ENCODE assay signal across 9 cellular contexts in genomic region chr20:37903317-37904007, GRCh38. TPM values are rescaled to one million over a fixed set of nuclear protein-coding genes. Genes with fewer than 3 reads are reported as not detected.
DNase-seq lines count a peak whose midpoint lies in the region; ATAC-seq, FAIRE-seq and TF ChIP-seq lines count a peak whose summit lies in the region.
"Had no signal": no experiment of that assay in that cellular context is flagged by ENCODE, and none has a peak within 500 bp of the region (broad histone marks: within the 10 kb centered on the region; RNA-seq: fewer than 3 reads in every experiment).

No MANE protein-coding gene starts in this region.

- ATAC-seq in HG03469 (IDR thresholded peaks at IDR 0.05; ENCODE audit: unreplicated experiment) = no peak

- WGBS in transverse colon (ENCODE audit: low coverage in 1 of 2), 2 donors = 47 to 89% methylated on average over 5 to 47 of the region's 67 CpGs

- H3K27me3 Mint-ChIP-seq in activated naive CD4-positive, alpha-beta T cell treated with anti-CD3 and anti-CD28 coated beads, Interleukin-2, amount 10 ng/mL, durations not matched to agents 7 days and 5 days = peaks cover 88% of the 10 kb centered on the region
- peaks cover 53% of the 10 kb centered on the region for H3K27me3 Mint-ChIP-seq in activated T-helper 2 cell treated with anti-CD3 and anti-CD28 coated beads, Interferon-gamma antibody, Interleukin-2, Interleukin-4, amounts not matched to agents 10 μg/mL and 5 μg/mL and 100 μg/mL, durations not matched to agents 14 hours and 24 hours and 36 hours (ENCODE audit: low read depth)

- H3K4me1 Mint-ChIP-seq in activated naive CD4-positive, alpha-beta T cell treated with anti-CD3 and anti-CD28 coated beads, Interleukin-2, amount 10 ng/mL, durations not matched to agents 7 days and 5 days = peaks cover 13% of the 10 kb centered on the region
- peaks cover 7% of the 10 kb centered on the region for H3K4me1 Mint-ChIP-seq in activated T-helper 2 cell treated with anti-CD3 and anti-CD28 coated beads, Interferon-gamma antibody, Interleukin-2, Interleukin-4, amounts not matched to agents 10 μg/mL and 5 μg/mL and 100 μg/mL, durations not matched to agents 14 hours and 24 hours and 36 hours (ENCODE audit: low read depth)

- H3K36me3 ChIP-seq in keratinocyte (ENCODE audit: control insufficient read depth in 2 of 2, extremely low read depth in 1 of 2, insufficient read depth in 2 of 2, low read length in 2 of 2) (no peaks in the 10 kb centered on the region), transverse colon (no peaks in the 10 kb centered on the region)

- no peak for FAIRE-seq in keratinocyte (lab: Jason Lieb, UNC)

- H3K4me3 ChIP-seq in keratinocyte (ENCODE audit: control insufficient read depth in 2 of 3, extremely low read depth in 1 of 3, insufficient read depth in 2 of 3, low read depth in 1 of 3, low read length in 3 of 3) (peak overlapping the region; percentile 34 to 44 (median 41)), transverse colon (peak overlapping the region in 3 of 4 donors; percentile 2 to 44 (median 36))

- H3K27ac ChIP-seq in keratinocyte (ENCODE audit: control insufficient read depth, insufficient read depth, low read length) (no peak overlapping the region), transverse colon (no peak overlapping the region)

- H3K27ac Mint-ChIP-seq in activated naive CD4-positive, alpha-beta T cell treated with anti-CD3 and anti-CD28 coated beads, Interleukin-2, amount 10 ng/mL, durations not matched to agents 7 days and 5 days = no peak overlapping the region
- no peak overlapping the region for H3K27ac Mint-ChIP-seq in activated T-helper 2 cell treated with anti-CD3 and anti-CD28 coated beads, Interferon-gamma antibody, Interleukin-2, Interleukin-4, amounts not matched to agents 10 μg/mL and 5 μg/mL and 100 μg/mL, durations not matched to agents 14 hours and 24 hours and 36 hours

- CTCF ChIA-PET in activated naive CD4-positive, alpha-beta T cell treated with anti-CD3 and anti-CD28 coated beads, Interleukin-2, amount 10 ng/mL, durations not matched to agents 7 days and 5 days (lab: Charles Lee) = no interaction called here

- peak overlapping the region; percentile 27 for H3K4me2 ChIP-seq in keratinocyte (ENCODE audit: control insufficient read depth, extremely low read depth, insufficient read depth, low read depth, low read length)

- H3K9me3 Mint-ChIP-seq in activated naive CD4-positive, alpha-beta T cell treated with anti-CD3 and anti-CD28 coated beads, Interleukin-2, amount 10 ng/mL, durations not matched to agents 7 days and 5 days = no peaks in the 10 kb centered on the region
- H3K9me3 Mint-ChIP-seq in activated T-helper 2 cell treated with anti-CD3 and anti-CD28 coated beads, Interferon-gamma antibody, Interleukin-2, Interleukin-4, amounts not matched to agents 10 μg/mL and 5 μg/mL and 100 μg/mL, durations not matched to agents 14 hours and 24 hours and 36 hours = no peaks in the 10 kb centered on the region

- peaks cover 17% of the 10 kb centered on the region for H3K4me1 ChIP-seq in keratinocyte (ENCODE audit: control insufficient read depth, extremely low read depth, insufficient read depth, low read length)
- peaks cover 0 to 14% (median 11%) of the 10 kb centered on the region in 4 donors for H3K4me1 ChIP-seq in transverse colon

- TF ChIP-seq CTCF in keratinocyte (optimal IDR thresholded peaks at IDR 0.05 in 1 of 3, IDR thresholded peaks at IDR 0.05 in 1 of 3, conservative IDR thresholded peaks at IDR 0.05 in 1 of 3; ENCODE audit: extremely low read depth in 1 of 3, insufficient read depth in 2 of 3, low read length in 3 of 3) (peak in 2 of 3 experiments; percentile 44 to 56), transverse colon (IDR thresholded peaks at IDR 0.05) (peak in 1 of 5 experiments; percentile 9)

- intact Hi-C loops in activated T-helper 2 cell treated with anti-CD3 and anti-CD28 coated beads, Interferon-gamma antibody, Interleukin-2, Interleukin-4, amounts not matched to agents 10 μg/mL and 5 μg/mL and 100 μg/mL, durations not matched to agents 14 hours and 24 hours and 36 hours (cut with micrococcal nuclease) = loop anchor here (5.0 to 10.0 kb wide), 2 partner anchors 89 to 339 kb away; no protein-coding TSS in a partner anchor
- intact Hi-C loops in transverse colon (cut with DNase I; ENCODE audit: low total_unique reads) = no loop called here

- DNase-seq in activated naive CD4-positive, alpha-beta T cell treated with anti-CD3 and anti-CD28 coated beads, Interleukin-2, amount 10 ng/mL, durations not matched to agents 7 days and 5 days = no peak
- DNase-seq in activated naive CD4-positive, alpha-beta T cell treated with Interleukin-2 at 50 U/mL for 16 hours = no peak
- no peak for DNase-seq in activated T-helper 2 cell treated with anti-CD3 and anti-CD28 coated beads, Interferon-gamma antibody, Interleukin-2, Interleukin-4, amounts not matched to agents 10 μg/mL and 5 μg/mL and 100 μg/mL, durations not matched to agents 14 hours and 24 hours and 36 hours (ENCODE audit: low spot score)
- DNase-seq in keratinocyte (ENCODE audit: low read depth, low spot score) (no peak), transverse colon (no peak), NCI-H2196 treated with DMSO at 0.1 percent for 48 hours (lab: John Stamatoyannopoulos, UW; ENCODE audit: unreplicated experiment) (no peak), NCI-H345 treated with DMSO at 0.1 percent for 48 hours (lab: John Stamatoyannopoulos, UW; ENCODE audit: unreplicated experiment) (no peak)
- DNase-seq: Kasumi-1 had no signal

- no peaks in the 10 kb centered on the region for H3K9me1 ChIP-seq in keratinocyte (ENCODE audit: control insufficient read depth, extremely low read depth, insufficient read depth, low read length)

- dilution Hi-C loops in keratinocyte (cut with MboI; ENCODE audit: extremely low pct_ligation_motif_present, low sequenced_read_pairs) = no loop called here

- H4K20me1 ChIP-seq in keratinocyte (ENCODE audit: control insufficient read depth, extremely low read depth, insufficient read depth, low read length) = no peaks in the 10 kb centered on the region

- no peak overlapping the region for H3K9ac ChIP-seq in keratinocyte (ENCODE audit: control insufficient read depth, extremely low read depth, insufficient read depth, low read length)

- no peaks in the 10 kb centered on the region for H3K79me2 ChIP-seq in keratinocyte (ENCODE audit: control insufficient read depth, insufficient read depth, low read length)

- H2AFZ ChIP-seq in keratinocyte (ENCODE audit: control insufficient read depth, low read length) = peak overlapping the region; percentile 9

- TF ChIP-seq EP300 in transverse colon (IDR thresholded peaks at IDR 0.05; ENCODE audit: low read depth) = no peak

- in situ Hi-C loops in transverse colon (cut with MboI; ENCODE audit: low pct_ligation_motif_present in 1 of 4, low pct_unique_long_range_greater_than_20kb in 1 of 4, low sequenced_read_pairs in 3 of 4) = no loop called here

- H3K9me3 ChIP-seq in keratinocyte (ENCODE audit: control insufficient read depth, low read depth, low read length) (no peaks in the 10 kb centered on the region), transverse colon (no peaks in the 10 kb centered on the region)

- TF ChIP-seq POLR2A in transverse colon (IDR thresholded peaks at IDR 0.05) = no peak

- H3K36me3 Mint-ChIP-seq in activated naive CD4-positive, alpha-beta T cell treated with anti-CD3 and anti-CD28 coated beads, Interleukin-2, amount 10 ng/mL, durations not matched to agents 7 days and 5 days = no peaks in the 10 kb centered on the region
- no peaks in the 10 kb centered on the region for H3K36me3 Mint-ChIP-seq in activated T-helper 2 cell treated with anti-CD3 and anti-CD28 coated beads, Interferon-gamma antibody, Interleukin-2, Interleukin-4, amounts not matched to agents 10 μg/mL and 5 μg/mL and 100 μg/mL, durations not matched to agents 14 hours and 24 hours and 36 hours (ENCODE audit: low read depth)

- H3K27me3 ChIP-seq in keratinocyte (ENCODE audit: control insufficient read depth, extremely low read depth, insufficient read depth, low read length) (peaks cover 32% of the 10 kb centered on the region), transverse colon (peaks cover 71% of the 10 kb centered on the region)

- peak overlapping the region; percentile 5 for H3K4me3 Mint-ChIP-seq in activated naive CD4-positive, alpha-beta T cell treated with anti-CD3 and anti-CD28 coated beads, Interleukin-2, amount 10 ng/mL, durations not matched to agents 7 days and 5 days
- peak overlapping the region; percentile 70 for H3K4me3 Mint-ChIP-seq in activated T-helper 2 cell treated with anti-CD3 and anti-CD28 coated beads, Interferon-gamma antibody, Interleukin-2, Interleukin-4, amounts not matched to agents 10 μg/mL and 5 μg/mL and 100 μg/mL, durations not matched to agents 14 hours and 24 hours and 36 hours (ENCODE audit: low read depth)

RNA-seq across cellular contexts. Expression of gene VSTM2L, which starts 0.5 kb away (rescaled TPM):
- total RNA-seq in activated T-helper 2 cell treated with anti-CD3 and anti-CD28 coated beads, Interferon-gamma antibody, Interleukin-2, Interleukin-4, amounts not matched to agents 10 μg/mL and 5 μg/mL and 100 μg/mL, durations not matched to agents 14 hours and 24 hours and 36 hours = 0.23 TPM in 1 of 2 replicates, not detected in the other
- 0.68 to 3.3 TPM (median 0.75 TPM) in 3 replicates for polyA plus RNA-seq in keratinocyte
- 1.2 TPM for polyA plus RNA-seq in keratinocyte (2011; ENCODE audit: low read depth)
- 1.6 and 5.0 TPM in 2 replicates for polyA plus RNA-seq in keratinocyte (2011; cell fraction: cytosol; rRNA removed)
- 1.8 and 2.6 TPM in 2 replicates for polyA plus RNA-seq in keratinocyte (2011; cell fraction: nucleus; rRNA removed)
- 1.1 and 1.5 TPM in 2 replicates for polyA plus RNA-seq in keratinocyte (2012; ENCODE audit: low replicate concordance)
- polyA minus RNA-seq in keratinocyte = 0.32 to 1.4 TPM (median 0.46 TPM) in 3 replicates
- polyA minus RNA-seq in keratinocyte (2011; cell fraction: cytosol; rRNA and poly(A)+ RNA removed) = 7.7 TPM
- polyA minus RNA-seq in keratinocyte (2011; cell fraction: nucleus; rRNA and poly(A)+ RNA removed) = 1.6 and 2.3 TPM in 2 replicates
- total RNA-seq in transverse colon = 1 to 10 TPM in 3 of 4 donors, not detected in 1; 3.0 to 6.6 (median 3.0) TPM
